Comparison of ENCODE assay signal across 9 cellular contexts in genomic region chr1:24070821-24071393, GRCh38. TPM values are rescaled to one million over a fixed set of nuclear protein-coding genes. Genes with fewer than 3 reads are reported as not detected.
DNase-seq lines count a peak whose midpoint lies in the region; ATAC-seq and TF ChIP-seq lines count a peak whose summit lies in the region.
"Had no signal": no experiment of that assay in that cellular context is flagged by ENCODE, and none has a peak within 500 bp of the region (broad histone marks: within the 10 kb centered on the region; RNA-seq: fewer than 3 reads in every experiment).

No MANE protein-coding gene starts in this region.

- H3K4me1 ChIP-seq in Caco-2 (no peaks in the 10 kb centered on the region), HUES6 (ENCODE audit: control insufficient read depth, insufficient read depth, low read length) (peaks cover 12% of the 10 kb centered on the region), NT2/D1 (ENCODE audit: insufficient read depth, insufficient read length) (peaks cover 9% of the 10 kb centered on the region)

- intact Hi-C loops in Caco-2 (cut with micrococcal nuclease; ENCODE audit: unreplicated experiment) = loop anchor here (1.0 kb wide), 1 partner anchor 41 kb away; the partner anchor contains the start of gene MYOM3

- H3K4me1 Mint-ChIP-seq in Caco-2 (ENCODE audit: low read depth, unreplicated experiment) = no peaks in the 10 kb centered on the region
- H3K4me1 Mint-ChIP-seq in activated CD8-positive, alpha-beta memory T cell treated with anti-CD3 and anti-CD28 coated beads, Interleukin-2, amount 10 ng/mL, durations not matched to agents 7 days and 5 days = peaks cover 4% of the 10 kb centered on the region

- H3K4me3 Mint-ChIP-seq in Caco-2 (ENCODE audit: unreplicated experiment) = no peak overlapping the region
- H3K4me3 Mint-ChIP-seq in activated CD8-positive, alpha-beta memory T cell treated with anti-CD3 and anti-CD28 coated beads, Interleukin-2, amount 10 ng/mL, durations not matched to agents 7 days and 5 days = no peak overlapping the region

- no peaks in the 10 kb centered on the region for H3K27me3 ChIP-seq in Caco-2 (replicated peaks; ENCODE audit: control insufficient read depth, insufficient read depth, low read length)
- no peaks in the 10 kb centered on the region for H3K27me3 ChIP-seq in HUES6 (ENCODE audit: control insufficient read depth, insufficient read depth, low read length)
- H3K27me3 ChIP-seq in NT2/D1 (ENCODE audit: insufficient read depth, insufficient read length) = no peaks in the 10 kb centered on the region

- H3K9me3 ChIP-seq in Caco-2 (no peaks in the 10 kb centered on the region), HUES6 (ENCODE audit: control insufficient read depth, insufficient read depth, low read depth, low read length) (no peaks in the 10 kb centered on the region), NT2/D1 (ENCODE audit: insufficient read depth, low read length) (no peaks in the 10 kb centered on the region)

- CTCF ChIA-PET in Caco-2 (lab: Charles Lee) = interaction anchor here (0.6 to 1.7 kb wide), 6 partner anchors 20 to 131 kb away, joined by 3 to 10 read pairs (median 4); partner anchors contain the start of gene MYOM3
- CTCF ChIA-PET in activated CD8-positive, alpha-beta memory T cell treated with anti-CD3 and anti-CD28 coated beads, Interleukin-2, amount 10 ng/mL, durations not matched to agents 7 days and 5 days (lab: Charles Lee) = interaction anchor here (0.7 to 2.2 kb wide), 14 partner anchors 10 to 321 kb away, joined by 3 to 8 read pairs (median 4); partner anchors contain the start of genes LYPLA2 and MYOM3

- no peak overlapping the region for H3K27ac Mint-ChIP-seq in Caco-2 (ENCODE audit: unreplicated experiment)
- H3K27ac Mint-ChIP-seq in activated CD8-positive, alpha-beta memory T cell treated with anti-CD3 and anti-CD28 coated beads, Interleukin-2, amount 10 ng/mL, durations not matched to agents 7 days and 5 days = no peak overlapping the region

- H3K9ac ChIP-seq in HUES6 (ENCODE audit: low read length) (no peak overlapping the region), NT2/D1 (ENCODE audit: insufficient read length, low read depth) (no peak overlapping the region)

- BruUV-seq in Caco-2 (replicated peaks; lab: Mats Ljungman, UMichigan) = no TSS peak

- H3K9me3 Mint-ChIP-seq in Caco-2 (ENCODE audit: unreplicated experiment) = no peaks in the 10 kb centered on the region
- no peaks in the 10 kb centered on the region for H3K9me3 Mint-ChIP-seq in activated CD8-positive, alpha-beta memory T cell treated with anti-CD3 and anti-CD28 coated beads, Interleukin-2, amount 10 ng/mL, durations not matched to agents 7 days and 5 days (ENCODE audit: low read depth)

- H3K36me3 ChIP-seq in Caco-2 (ENCODE audit: control insufficient read depth, insufficient read depth, low read length) (no peaks in the 10 kb centered on the region), HUES6 (ENCODE audit: control insufficient read depth, insufficient read depth, low read length) (no peaks in the 10 kb centered on the region), NT2/D1 (ENCODE audit: insufficient read depth, insufficient read length, low read length) (no peaks in the 10 kb centered on the region)

- DNase-seq in Caco-2 (peak; percentile 79 to 85), NT2/D1 (ENCODE audit: low read depth, low spot score) (peak; percentile 89), epithelial cell of proximal tubule (ENCODE audit: low read depth) (no peak), myocyte (ENCODE audit: low read depth) (peak; percentile 88)
- peak; percentile 81 for DNase-seq in activated CD8-positive, alpha-beta memory T cell treated with anti-CD3 and anti-CD28 coated beads, Interleukin-2, amount 10 ng/mL, durations not matched to agents 7 days and 5 days
- peak; percentile 84 for DNase-seq in stimulated activated CD8-positive, alpha-beta memory T cell treated with anti-CD3 and anti-CD28 coated beads, Interleukin-4, amount 100 ng/mL, for 48 hours

- H3K27ac ChIP-seq in HUES6 (ENCODE audit: low read depth, low read length) = no peak overlapping the region

- no peaks in the 10 kb centered on the region for H3K27me3 Mint-ChIP-seq in Caco-2 (ENCODE audit: insufficient read depth, unreplicated experiment)
- peaks cover 14% of the 10 kb centered on the region for H3K27me3 Mint-ChIP-seq in activated CD8-positive, alpha-beta memory T cell treated with anti-CD3 and anti-CD28 coated beads, Interleukin-2, amount 10 ng/mL, durations not matched to agents 7 days and 5 days

- TF ChIP-seq CTCF in Caco-2 (IDR thresholded peaks at IDR 0.05; ENCODE audit: insufficient read depth in 1 of 2, low read depth in 1 of 2, low read length in 1 of 2, severe bottlenecking in 1 of 2, unreplicated experiment in 1 of 2) (peak; percentile 77 to 81), epithelial cell of proximal tubule (conservative IDR thresholded peaks at IDR 0.05; ENCODE audit: low read depth, low read length) (peak; percentile 94)

- ATAC-seq in activated CD8-positive, alpha-beta memory T cell treated with anti-CD3 and anti-CD28 coated beads, Interleukin-2, amount 10 ng/mL, durations not matched to agents 7 days and 5 days = peak; percentile 92
- no peak for ATAC-seq in GM18870 (IDR thresholded peaks at IDR 0.05; ENCODE audit: unreplicated experiment)

- POLR2A ChIA-PET in Caco-2 (lab: Charles Lee) = no interaction called here

- H3K4me3 ChIP-seq in Caco-2 (ENCODE audit: low read depth, low read length) = no peak overlapping the region
- H3K4me3 ChIP-seq in HUES6 (ENCODE audit: low read depth, low read length) = peak overlapping the region; percentile 33; the same call in 1 of the 2 replicates
- H3K4me3 ChIP-seq in NT2/D1 (ENCODE audit: insufficient read length, low read depth) = no peak overlapping the region
- H3K4me3 ChIP-seq in epithelial cell of proximal tubule (ENCODE audit: low read depth, low read length) = no peak overlapping the region

- H3K36me3 Mint-ChIP-seq in Caco-2 (ENCODE audit: insufficient read depth, unreplicated experiment) = no peaks in the 10 kb centered on the region
- H3K36me3 Mint-ChIP-seq in activated CD8-positive, alpha-beta memory T cell treated with anti-CD3 and anti-CD28 coated beads, Interleukin-2, amount 10 ng/mL, durations not matched to agents 7 days and 5 days = no peaks in the 10 kb centered on the region

RNA-seq across cellular contexts. Expression of gene MYOM3, which starts 41.0 kb away (rescaled TPM):
- not detected in 2 replicates for total RNA-seq in Caco-2 (2022)
- not detected for total RNA-seq in activated CD8-positive, alpha-beta memory T cell treated with anti-CD3 and anti-CD28 coated beads, Interleukin-2, amount 10 ng/mL, durations not matched to agents 7 days and 5 days
- 1.7 and 2.2 TPM in 2 replicates for total RNA-seq in epithelial cell of proximal tubule
- total RNA-seq in myocyte = 113 and 161 TPM in 2 replicates
- polyA plus RNA-seq in myocyte (2012) = 43.9 TPM
- total RNA-seq: T-helper 2 cell treated with Interferon-gamma antibody and Interleukin-4, amounts not matched to agents 100 ng/mL and 5 ng/mL, for 36 hours had no signal

Comparison
In these comparisons a context has a peak if more than half of its experiments do, and no peak if none do; other contexts are left out.
1. RNA of gene MYOM3, which starts 41.0 kb away (total RNA-seq): 113 to 161 TPM in myocyte; 1.7 to 2.2 TPM in epithelial cell of proximal tubule, not detected in Caco-2 and not detected in activated CD8-positive, alpha-beta memory T cell treated with anti-CD3 and anti-CD28 coated beads, Interleukin-2, amount 10 ng/mL, durations not matched to agents 7 days and 5 days; every median in the first group is over 10 times any median in the second.